ENCODE assay signal across 17 cellular contexts in genomic region chr9:102185371-102185770, GRCh38.
"Had no signal": no experiment of that assay in that cellular context is flagged by ENCODE, and none has a peak within 500 bp of the region (broad histone marks: within the 10 kb centered on the region; RNA-seq: fewer than 3 reads in every experiment).

No MANE protein-coding gene starts in this region.

- H3K9me3 ChIP-seq: breast epithelium, tibial artery had no signal

- H3K4me3 ChIP-seq: breast epithelium, neural progenitor cell, tibial artery had no signal

- DNase-seq: activated CD4-positive, alpha-beta T cell treated with anti-CD3 and anti-CD28 coated beads for 1 hour; activated CD4-positive, alpha-beta T cell treated with anti-CD3 and anti-CD28 coated beads, Interleukin-2, amount 50 U/mL, for 1 hour; activated CD8-positive, alpha-beta T cell treated with anti-CD3 and anti-CD28 coated beads, Interleukin-2, amount 10 ng/mL, durations not matched to agents 7 days and 5 days; activated T-cell treated with anti-CD3 and anti-CD28 coated beads, Interleukin-2, amount 50 U/mL, for 1 hour; cerebellar nuclear complex; effector CD4-positive, alpha-beta T cell; kidney; naive thymus-derived CD8-positive, alpha-beta T cell; right cardiac atrium; stimulated activated CD4-positive, alpha-beta T cell treated with anti-CD3 and anti-CD28 coated beads, Interleukin-4, amount 100 ng/mL, for 24 hours; stimulated activated naive CD8-positive, alpha-beta T cell treated with anti-CD3 and anti-CD28 coated beads, Interleukin-15, Interleukin-2, amounts not matched to agents 100 U/mL and 50 U/mL, for 24 hours; T-cell; tibial artery; WERI-Rb-1 had no signal

- H3K27ac ChIP-seq: breast epithelium, neural progenitor cell, tibial artery, WERI-Rb-1 had no signal

- H3K4me1 ChIP-seq: breast epithelium, neural progenitor cell had no signal

- ATAC-seq: activated CD8-positive, alpha-beta T cell treated with anti-CD3 and anti-CD28 coated beads, Interleukin-2, amount 10 ng/mL, durations not matched to agents 7 days and 5 days; left lobe of liver; naive thymus-derived CD8-positive, alpha-beta T cell; stimulated activated naive CD8-positive, alpha-beta T cell treated with anti-CD3 and anti-CD28 coated beads, Interleukin-15, Interleukin-2, amounts not matched to agents 100 U/mL and 50 U/mL, for 24 hours; T-cell had no signal

- H3K36me3 ChIP-seq: breast epithelium, neural progenitor cell, tibial artery, WERI-Rb-1 had no signal

- H3K27me3 ChIP-seq: breast epithelium, neural progenitor cell, tibial artery had no signal
